In the genomic region with DNA sequence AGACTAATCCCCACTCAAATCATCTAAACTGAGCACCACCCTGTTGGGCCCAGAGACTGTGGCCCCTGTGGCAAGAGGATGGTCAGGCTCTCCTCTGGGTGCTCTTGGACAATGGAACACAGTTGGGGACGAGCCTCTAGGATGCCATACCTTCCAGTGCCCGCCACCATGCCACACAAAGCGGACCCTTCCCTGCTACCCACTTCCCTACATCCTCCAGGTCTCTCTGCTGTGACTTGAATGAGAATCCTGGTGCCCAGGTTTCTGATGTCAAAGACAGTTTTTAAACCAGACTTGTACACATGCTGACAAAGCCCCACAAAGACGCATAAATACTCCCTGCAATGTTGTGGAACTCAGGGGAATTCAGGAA, we compare ENCODE assay signal across 15 cellular contexts. TPM values are rescaled to one million over a fixed set of nuclear protein-coding genes. Genes with fewer than 3 reads are reported as not detected.
DNase-seq lines count a peak whose midpoint lies in the region; ATAC-seq and TF ChIP-seq lines count a peak whose summit lies in the region.
"Had no signal": no experiment of that assay in that cellular context is flagged by ENCODE, and none has a peak within 500 bp of the region (broad histone marks: within the 10 kb centered on the region; RNA-seq: fewer than 3 reads in every experiment).

No MANE protein-coding gene starts in this region.

- H3K27ac Mint-ChIP-seq in activated T-helper 17 cell treated with anti-CD3 and anti-CD28 coated beads, Interleukin-2, amount 50 U/mL, for 72 hours = no peak overlapping the region
- H3K27ac Mint-ChIP-seq: dendritic cell treated with granulocyte-macrophage colony-stimulating factor and Interleukin-4, amounts not matched to agents 40 ng/mL and 50 ng/mL, for 4 days; stimulated activated naive B cell treated with anti-CD40 and anti-IgM and Interleukin-4, amounts not matched to agents 10 μg/mL and 1 μg/mL and 100 μg/mL, for 72 hours; T-helper 1 cell treated with Interleukin-12 subunit alpha and Interleukin-12 subunit beta and Interleukin-4 antibody, amounts not matched to agents 30 μg/mL and 1 μg/mL, for 36 hours had no signal

- H3K9me2 ChIP-seq in Karpas-422 (replicated peaks; ENCODE audit: insufficient read depth, low read length) (no peaks in the 10 kb centered on the region), MM.1S (replicated peaks; ENCODE audit: insufficient read depth, low read length) (no peaks in the 10 kb centered on the region)

- no peak for DNase-seq in Karpas-422
- DNase-seq in coronary artery (ENCODE audit: low spot score) = no peak
- no peak for DNase-seq in mesenchymal stem cell
- no peak for DNase-seq in testis
- no peak for DNase-seq in dermis blood vessel endothelial cell
- DNase-seq in MM.1S = no peak
- DNase-seq: body of pancreas; NCI-H1436 treated with DMSO at 0.1 percent for 48 hours; stimulated activated CD4-positive, alpha-beta T cell treated with anti-CD3 and anti-CD28 coated beads, Interleukin-12 subunit alpha, Interleukin-12 subunit beta, amount 100 ng/mL, for 4 hours; stimulated activated naive B cell treated with anti-CD40 and anti-IgM and Interleukin-4, amounts not matched to agents 10 μg/mL and 1 μg/mL and 100 μg/mL, for 72 hours had no signal

- H3K79me1 ChIP-seq in mesenchymal stem cell (replicated peaks; ENCODE audit: low read length, poor library complexity, severe bottlenecking) = peaks cover 21% of the 10 kb centered on the region

- no peak for TF ChIP-seq POLR2A in testis (IDR thresholded peaks at IDR 0.05)

- H3K9me3 ChIP-seq in Karpas-422 (ENCODE audit: low read length) (no peaks in the 10 kb centered on the region), mesenchymal stem cell (ENCODE audit: control insufficient read depth, low read length) (no peaks in the 10 kb centered on the region), testis (no peaks in the 10 kb centered on the region), MM.1S (replicated peaks; ENCODE audit: insufficient read depth, low read length) (no peaks in the 10 kb centered on the region)
- H3K9me3 ChIP-seq: body of pancreas, pancreas had no signal

- peaks cover 27% of the 10 kb centered on the region for H3K79me2 ChIP-seq in Karpas-422 (ENCODE audit: low read length)
- peaks cover 12% of the 10 kb centered on the region for H3K79me2 ChIP-seq in MM.1S (ENCODE audit: low read length)

- H3K18ac ChIP-seq in mesenchymal stem cell (ENCODE audit: low read depth in 1 of 2, low read length in 2 of 2) = no peak overlapping the region

- intact Hi-C loops in testis (cut with DNase I; ENCODE audit: low total_unique reads) = loop anchor here (5.0 kb wide), 2 partner anchors 33 to 163 kb away; no protein-coding TSS in a partner anchor

- peaks cover 31% of the 10 kb centered on the region for H3K36me3 Mint-ChIP-seq in activated T-helper 17 cell treated with anti-CD3 and anti-CD28 coated beads, Interleukin-2, amount 50 U/mL, for 72 hours (ENCODE audit: low read depth)

- no peaks in the 10 kb centered on the region for H3K27me3 Mint-ChIP-seq in activated T-helper 17 cell treated with anti-CD3 and anti-CD28 coated beads, Interleukin-2, amount 50 U/mL, for 72 hours

- peaks cover 6% of the 10 kb centered on the region; the same call in 1 of the 2 replicates for H3K36me3 ChIP-seq in Karpas-422 (ENCODE audit: insufficient read depth, low read length)
- H3K36me3 ChIP-seq in mesenchymal stem cell (ENCODE audit: control insufficient read depth in 1 of 2, insufficient read depth in 2 of 2, low read depth in 1 of 2, low read length in 2 of 2) = peaks cover 24 to 29% of the 10 kb centered on the region in 2 experiments
- H3K36me3 ChIP-seq in testis (ENCODE audit: low read depth, missing control alignments) = no peaks in the 10 kb centered on the region
- H3K36me3 ChIP-seq in MM.1S (replicated peaks; ENCODE audit: insufficient read depth, low read length) = no peaks in the 10 kb centered on the region

- H3K4ac ChIP-seq in mesenchymal stem cell (ENCODE audit: low read depth in 1 of 2, low read length in 2 of 2) = no peak overlapping the region

- H3K9ac ChIP-seq in Karpas-422 (ENCODE audit: low read length) (peak overlapping the region; percentile 12; the same call in 1 of the 2 replicates), mesenchymal stem cell (ENCODE audit: low read length) (peak overlapping the region; percentile 72), MM.1S (ENCODE audit: low read length) (no peak overlapping the region)

- no peak overlapping the region for H3K4me2 ChIP-seq in Karpas-422 (ENCODE audit: low read depth, low read length, poor library complexity, severe bottlenecking)
- no peak overlapping the region for H3K4me2 ChIP-seq in mesenchymal stem cell (ENCODE audit: low read length, poor library complexity, severe bottlenecking)
- H3K4me2 ChIP-seq in MM.1S (ENCODE audit: low read depth, low read length) = no peak overlapping the region

- H3K23ac ChIP-seq in mesenchymal stem cell (ENCODE audit: low read length in 2 of 2) = no peak overlapping the region

- H3K14ac ChIP-seq in mesenchymal stem cell (ENCODE audit: low read length in 2 of 2) = no peak overlapping the region

- no peak overlapping the region for H2BK12ac ChIP-seq in mesenchymal stem cell (ENCODE audit: low read length in 2 of 2)

- no peak overlapping the region for H2BK5ac ChIP-seq in mesenchymal stem cell (ENCODE audit: low read depth, low read length, poor library complexity, severe bottlenecking)

- H3K27ac ChIP-seq in Karpas-422 (ENCODE audit: low read length) (no peak overlapping the region), coronary artery (peak overlapping the region; percentile 40 to 83), mesenchymal stem cell (ENCODE audit: low read length, poor library complexity, severe bottlenecking) (no peak overlapping the region), testis (peak overlapping the region; percentile 26 to 76), MM.1S (ENCODE audit: low read length) (no peak overlapping the region)
- H3K27ac ChIP-seq: pancreas had no signal

- ATAC-seq in activated T-helper 17 cell treated with anti-CD3 and anti-CD28 coated beads, Interleukin-2, amount 50 U/mL, for 72 hours (replicated peaks) = no peak
- ATAC-seq in GM21723 (IDR thresholded peaks at IDR 0.05; ENCODE audit: unreplicated experiment) = no peak

- 88% methylated on average over 4 of the region's 4 CpGs for WGBS in mesenchymal stem cell
- WGBS in testis, 2 donors = 88 to 90% methylated on average over 1 to 4 of the region's 4 CpGs

- H2BK15ac ChIP-seq in mesenchymal stem cell (ENCODE audit: low read depth, poor library complexity, severe bottlenecking) = no peak overlapping the region

- no peak overlapping the region for H3K4me3 Mint-ChIP-seq in activated T-helper 17 cell treated with anti-CD3 and anti-CD28 coated beads, Interleukin-2, amount 50 U/mL, for 72 hours
- H3K4me3 Mint-ChIP-seq: dendritic cell treated with granulocyte-macrophage colony-stimulating factor and Interleukin-4, amounts not matched to agents 40 ng/mL and 50 ng/mL, for 4 days; stimulated activated naive B cell treated with anti-CD40 and anti-IgM and Interleukin-4, amounts not matched to agents 10 μg/mL and 1 μg/mL and 100 μg/mL, for 72 hours; T-helper 1 cell treated with Interleukin-12 subunit alpha and Interleukin-12 subunit beta and Interleukin-4 antibody, amounts not matched to agents 30 μg/mL and 1 μg/mL, for 36 hours had no signal

- H4K91ac ChIP-seq in mesenchymal stem cell (ENCODE audit: low read length) = no peak overlapping the region

- H4K8ac ChIP-seq in mesenchymal stem cell (ENCODE audit: low read length) = peak overlapping the region; percentile 0

- TF ChIP-seq CTCF in coronary artery (IDR thresholded peaks at IDR 0.05) (no peak), testis (IDR thresholded peaks at IDR 0.05) (no peak), MM.1S (IDR thresholded peaks at IDR 0.05; ENCODE audit: low read length) (no peak)

- H3K4me1 ChIP-seq in Karpas-422 (ENCODE audit: low read length) (peaks cover 40% of the 10 kb centered on the region), mesenchymal stem cell (ENCODE audit: control insufficient read depth, insufficient read depth, low read depth, low read length) (peaks cover 30% of the 10 kb centered on the region), testis (peaks cover 41% of the 10 kb centered on the region), MM.1S (ENCODE audit: low read length) (peaks cover 5% of the 10 kb centered on the region; the same call in 1 of the 2 replicates)

- no peaks in the 10 kb centered on the region for H3K27me3 ChIP-seq in Karpas-422 (ENCODE audit: low read length)
- no peaks in the 10 kb centered on the region for H3K27me3 ChIP-seq in mesenchymal stem cell (ENCODE audit: control insufficient read depth in 1 of 2, insufficient read depth in 1 of 2, low read length in 2 of 2)
- H3K27me3 ChIP-seq in testis = no peaks in the 10 kb centered on the region
- H3K27me3 ChIP-seq in MM.1S (replicated peaks; ENCODE audit: insufficient read depth, low read length) = no peaks in the 10 kb centered on the region
- H3K27me3 ChIP-seq: body of pancreas, pancreas had no signal

- no peak overlapping the region for H2BK120ac ChIP-seq in mesenchymal stem cell (ENCODE audit: low read depth, low read length)

- peaks cover 16% of the 10 kb centered on the region for H3K4me1 Mint-ChIP-seq in activated T-helper 17 cell treated with anti-CD3 and anti-CD28 coated beads, Interleukin-2, amount 50 U/mL, for 72 hours

- no peak overlapping the region for H2AFZ ChIP-seq in Karpas-422 (ENCODE audit: low read length)
- H2AFZ ChIP-seq in mesenchymal stem cell (ENCODE audit: low read depth, low read length) = no peak overlapping the region
- no peak overlapping the region for H2AFZ ChIP-seq in MM.1S (ENCODE audit: low read length)

- H3K4me3 ChIP-seq in Karpas-422 (ENCODE audit: low read length) = no peak overlapping the region
- no peak overlapping the region for H3K4me3 ChIP-seq in coronary artery
- H3K4me3 ChIP-seq in mesenchymal stem cell (ENCODE audit: insufficient read depth in 1 of 2, low read depth in 1 of 2, low read length in 2 of 2) = no peak overlapping the region
- H3K4me3 ChIP-seq in testis = no peak overlapping the region
- no peak overlapping the region for H3K4me3 ChIP-seq in MM.1S (ENCODE audit: low read length)
- H3K4me3 ChIP-seq: body of pancreas, pancreas had no signal

- no peaks in the 10 kb centered on the region for H3K9me3 Mint-ChIP-seq in activated T-helper 17 cell treated with anti-CD3 and anti-CD28 coated beads, Interleukin-2, amount 50 U/mL, for 72 hours
- H3K9me3 Mint-ChIP-seq: dendritic cell treated with granulocyte-macrophage colony-stimulating factor and Interleukin-4, amounts not matched to agents 40 ng/mL and 50 ng/mL, for 4 days; stimulated activated naive B cell treated with anti-CD40 and anti-IgM and Interleukin-4, amounts not matched to agents 10 μg/mL and 1 μg/mL and 100 μg/mL, for 72 hours; T-helper 1 cell treated with Interleukin-12 subunit alpha and Interleukin-12 subunit beta and Interleukin-4 antibody, amounts not matched to agents 30 μg/mL and 1 μg/mL, for 36 hours had no signal

- H3F3A ChIP-seq in MM.1S (ENCODE audit: insufficient read depth, low read length) = peaks cover 8% of the 10 kb centered on the region; the same call in 1 of the 2 replicates

- H4K20me1 ChIP-seq in Karpas-422 (ENCODE audit: insufficient read depth, low read depth, low read length) (no peaks in the 10 kb centered on the region; the same call in 1 of the 2 replicates), MM.1S (ENCODE audit: insufficient read depth, low read length) (no peaks in the 10 kb centered on the region)

- no peak overlapping the region for H2AK5ac ChIP-seq in mesenchymal stem cell (ENCODE audit: low read length, severe bottlenecking)

RNA-seq across cellular contexts. Expression of a gene that starts 4.7 kb away (rescaled TPM):
- total RNA-seq in Karpas-422 (2014; rRNA removed; shearing (Covaris generic); ENCODE audit: low replicate concordance) = 22.0 and 28.3 TPM in 2 replicates
- 11.4 TPM for polyA plus RNA-seq in mesenchymal stem cell (2013, experiment 1 of 2)
- 11.7 TPM for polyA plus RNA-seq in mesenchymal stem cell (2013, experiment 2 of 2)
- total RNA-seq in testis (10 to 100 TPM; 11.7 to 16.0 TPM), dermis blood vessel endothelial cell (16.4 and 18.0 TPM in 2 replicates)
- 16.0 TPM for polyA plus RNA-seq in testis (ENCODE audit: insufficient read depth, low read depth, low replicate concordance)
- total RNA-seq in activated T-helper 17 cell treated with anti-CD3 and anti-CD28 coated beads, Interleukin-2, amount 50 U/mL, for 72 hours = 10 to 100 TPM; 15.5 to 28.4 TPM

RNA-seq across cellular contexts. Expression of a gene that starts 4.8 kb away (rescaled TPM):
- 300 and 483 TPM in 2 replicates for total RNA-seq in Karpas-422 (2014; rRNA removed; shearing (Covaris generic); ENCODE audit: low replicate concordance)
- 723 TPM for polyA plus RNA-seq in mesenchymal stem cell (2013, experiment 1 of 2)
- 747 TPM for polyA plus RNA-seq in mesenchymal stem cell (2013, experiment 2 of 2)
- total RNA-seq in testis (100 to 1,000 TPM; 380 to 393 TPM), dermis blood vessel endothelial cell (223 and 272 TPM in 2 replicates)
- polyA plus RNA-seq in testis (ENCODE audit: insufficient read depth, low read depth, low replicate concordance) = 425 TPM
- 100 to 1,000 TPM; 181 to 328 TPM for total RNA-seq in activated T-helper 17 cell treated with anti-CD3 and anti-CD28 coated beads, Interleukin-2, amount 50 U/mL, for 72 hours

RNA-seq across cellular contexts. Expression of a gene that starts 5.3 kb away (rescaled TPM):
- total RNA-seq in Karpas-422 (2014; rRNA removed; shearing (Covaris generic); ENCODE audit: low replicate concordance) = 34.0 and 48.3 TPM in 2 replicates
- 15.6 TPM for polyA plus RNA-seq in mesenchymal stem cell (2013, experiment 1 of 2)
- 12.6 TPM for polyA plus RNA-seq in mesenchymal stem cell (2013, experiment 2 of 2)
- 10 to 100 TPM; 70.2 to 79.2 TPM for total RNA-seq in testis
- polyA plus RNA-seq in testis (ENCODE audit: insufficient read depth, low read depth, low replicate concordance) = 41.5 TPM
- total RNA-seq in activated T-helper 17 cell treated with anti-CD3 and anti-CD28 coated beads, Interleukin-2, amount 50 U/mL, for 72 hours = 1 to 10 TPM; 3.5 to 3.8 TPM
- 16.8 and 23.7 TPM in 2 replicates for total RNA-seq in dermis blood vessel endothelial cell

RNA-seq across cellular contexts. Expression of a gene that starts 11.3 kb away (rescaled TPM):
- total RNA-seq in Karpas-422 (2014; rRNA removed; shearing (Covaris generic); ENCODE audit: low replicate concordance) = 7.3 and 10.9 TPM in 2 replicates
- polyA plus RNA-seq in mesenchymal stem cell (2013, experiment 1 of 2) = 4.5 TPM
- polyA plus RNA-seq in mesenchymal stem cell (2013, experiment 2 of 2) = 4.8 TPM
- total RNA-seq in testis = 10 to 100 TPM; 25.0 to 26.3 TPM
- 56.5 TPM for polyA plus RNA-seq in testis (ENCODE audit: insufficient read depth, low read depth, low replicate concordance)
- 10 to 100 TPM; 10.5 to 14.9 TPM for total RNA-seq in activated T-helper 17 cell treated with anti-CD3 and anti-CD28 coated beads, Interleukin-2, amount 50 U/mL, for 72 hours
- 8.2 TPM in 2 replicates for total RNA-seq in dermis blood vessel endothelial cell

Comparison
In these comparisons a context has a peak if more than half of its experiments do, and no peak if none do; other contexts are left out.
1. H3K27ac ChIP-seq: peak in coronary artery (2 of 2) and testis (2 of 2); none in Karpas-422 (single experiment), mesenchymal stem cell (single experiment) and MM.1S (single experiment).